1 cellular context compared by ENCODE assay signal in genomic region chr2:118815314-118815713, GRCh38.
TF ChIP-seq lines count a peak whose summit lies in the region.

No MANE protein-coding gene starts in this region.

TF ChIP-seq in H1, 55 proteins besides CTCF, POLR2A, EP300 and RAD21:
- no peak for TF ChIP-seq RFX5 (IDR thresholded peaks at IDR 0.05; ENCODE audit: borderline replicate concordance, low read depth, low read length)
- TF ChIP-seq CHD2 (IDR thresholded peaks at IDR 0.05; ENCODE audit: low read length), result no peak
- TF ChIP-seq SIRT6 (IDR thresholded peaks at IDR 0.05; ENCODE audit: low read length), result no peak
- TF ChIP-seq RBBP5 (IDR thresholded peaks at IDR 0.05; ENCODE audit: borderline replicate concordance, low read depth, low read length), result no peak
- no peak for TF ChIP-seq SIX5 (IDR thresholded peaks at IDR 0.05; ENCODE audit: low read depth, low read length)
- no peak for TF ChIP-seq CTBP2 (IDR thresholded peaks at IDR 0.05; ENCODE audit: borderline replicate concordance, insufficient read depth, insufficient read length, low read length)
- no peak for TF ChIP-seq TBP (IDR thresholded peaks at IDR 0.05; ENCODE audit: low read depth, low read length)
- TF ChIP-seq E2F6 (IDR thresholded peaks at IDR 0.05), result no peak
- TF ChIP-seq TEAD4 (IDR thresholded peaks at IDR 0.05; ENCODE audit: low read depth, low read length), result no peak
- TF ChIP-seq MAFK (IDR thresholded peaks at IDR 0.05; ENCODE audit: low read depth, low read length), result no peak
- TF ChIP-seq CHD7 (IDR thresholded peaks at IDR 0.05; ENCODE audit: insufficient replicate concordance, low read length), result no peak
